22 cellular contexts compared by ENCODE assay signal in the genomic region with DNA sequence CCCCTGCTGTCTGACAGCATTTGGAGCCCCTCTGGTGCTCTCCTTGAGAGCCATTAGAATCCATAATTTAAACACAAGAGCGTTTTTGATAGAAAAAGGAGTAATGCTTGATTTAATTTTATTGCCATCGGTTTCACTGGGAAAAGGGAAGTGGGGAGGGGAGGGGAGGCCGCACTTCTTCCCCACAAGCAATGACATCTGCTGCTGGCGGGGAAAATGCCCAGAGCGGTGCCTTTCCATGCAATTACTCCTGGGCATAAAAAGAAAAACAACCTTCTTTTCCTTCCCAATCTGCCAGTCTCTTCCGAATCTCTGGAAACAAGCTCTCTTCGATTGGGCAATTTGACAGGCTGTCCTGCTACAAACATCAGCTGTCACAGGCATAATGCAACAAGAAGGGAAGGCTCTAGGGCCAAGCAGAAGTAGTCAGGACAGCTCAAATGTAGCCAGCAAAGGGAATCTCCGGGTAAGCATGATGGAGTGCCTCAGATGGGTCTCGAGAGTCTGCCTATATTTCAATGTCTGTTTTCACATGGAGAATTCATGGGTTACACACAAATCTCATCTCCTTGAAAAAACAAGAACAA.
DNase-seq lines count a peak whose midpoint lies in the region; TF ChIP-seq lines count a peak whose summit lies in the region.
"Had no signal": no experiment of that assay in that cellular context is flagged by ENCODE, and none has a peak within 500 bp of the region (broad histone marks: within the 10 kb centered on the region; RNA-seq: fewer than 3 reads in every experiment).

No MANE protein-coding gene starts in this region.

- no peaks in the 10 kb centered on the region for H3K36me3 ChIP-seq in neural progenitor cell
- H3K36me3 ChIP-seq: heart left ventricle, MG63, prostate gland had no signal

- H3K9me3 ChIP-seq in neural progenitor cell (ENCODE audit: low read depth) = no peaks in the 10 kb centered on the region
- H3K9me3 ChIP-seq: heart left ventricle, MG63, mucosa of descending colon, prostate gland had no signal

- H3K9me3 Mint-ChIP-seq in neural progenitor cell = no peaks in the 10 kb centered on the region
- no peaks in the 10 kb centered on the region for H3K9me3 Mint-ChIP-seq in immature natural killer cell
- H3K9me3 Mint-ChIP-seq: activated naive CD4-positive, alpha-beta T cell treated with anti-CD3 and anti-CD28 coated beads, Interleukin-2, amount 10 ng/mL, durations not matched to agents 7 days and 5 days; activated T-cell treated with anti-CD3 and anti-CD28 coated beads, Interleukin-2, amount 50 U/mL, for 72 hours; dendritic cell treated with granulocyte-macrophage colony-stimulating factor and Interleukin-4, amounts not matched to agents 40 ng/mL and 50 ng/mL, for 4 days; stimulated activated memory B cell treated with anti-CD40 and anti-IgM and Interleukin-4, amounts not matched to agents 10 μg/mL and 1 μg/mL and 100 μg/mL, for 72 hours had no signal

- H3K27ac ChIP-seq in neural progenitor cell = no peak overlapping the region
- H3K27ac ChIP-seq: HL-60, prostate gland had no signal

- no peaks in the 10 kb centered on the region for H3K27me3 ChIP-seq in neural progenitor cell
- H3K27me3 ChIP-seq: heart left ventricle, MG63 had no signal

- no peak overlapping the region for H3K4me3 Mint-ChIP-seq in neural progenitor cell
- H3K4me3 Mint-ChIP-seq in immature natural killer cell = no peak overlapping the region
- H3K4me3 Mint-ChIP-seq: activated naive CD4-positive, alpha-beta T cell treated with anti-CD3 and anti-CD28 coated beads, Interleukin-2, amount 10 ng/mL, durations not matched to agents 7 days and 5 days; activated T-cell treated with anti-CD3 and anti-CD28 coated beads, Interleukin-2, amount 50 U/mL, for 72 hours; CD4-positive, CD25-positive, alpha-beta regulatory T cell; dendritic cell treated with granulocyte-macrophage colony-stimulating factor and Interleukin-4, amounts not matched to agents 40 ng/mL and 50 ng/mL, for 4 days; stimulated activated memory B cell treated with anti-CD40 and anti-IgM and Interleukin-4, amounts not matched to agents 10 μg/mL and 1 μg/mL and 100 μg/mL, for 72 hours had no signal

- H3K27me3 Mint-ChIP-seq in neural progenitor cell (ENCODE audit: insufficient read depth, low read depth) (peaks cover 3% of the 10 kb centered on the region), immature natural killer cell (ENCODE audit: low read depth in 3 of 3) (peaks cover 0 to 4% (median 0%) of the 10 kb centered on the region in 3 donors)
- H3K27me3 Mint-ChIP-seq: CD4-positive, CD25-positive, alpha-beta regulatory T cell had no signal

- no peaks in the 10 kb centered on the region for H4K20me1 ChIP-seq in neural progenitor cell (ENCODE audit: low read depth)

- DNase-seq in MV-4-11 (lab: John Stamatoyannopoulos, UW) = peak; percentile 1
- peak; percentile 25 for DNase-seq in NCI-H2227 (lab: John Stamatoyannopoulos, UW; ENCODE audit: unreplicated experiment)
- DNase-seq in UCSD-AML1 (lab: John Stamatoyannopoulos, UW; ENCODE audit: unreplicated experiment) = peak; percentile 12
- no peak for DNase-seq in neural progenitor cell (ENCODE audit: low spot score)
- no peak for DNase-seq in SHP77 (lab: John Stamatoyannopoulos, UW)
- no peak for DNase-seq in immature natural killer cell
- DNase-seq in hypothalamus (lab: John Stamatoyannopoulos, UW) = no peak
- DNase-seq: activated CD4-positive, alpha-beta T cell treated with anti-CD3 and anti-CD28 coated beads for 4 hours; activated naive CD4-positive, alpha-beta T cell treated with anti-CD3 and anti-CD28 coated beads, Interleukin-2, amount 10 ng/mL, durations not matched to agents 7 days and 5 days; activated T-cell treated with anti-CD3 and anti-CD28 coated beads, Interleukin-2, amount 50 U/mL, for 72 hours; amygdala; CD4-positive, CD25-positive, alpha-beta regulatory T cell; MG63; mucosa of descending colon; NCI-H1436 treated with DMSO at 0.1 percent for 48 hours; NK-92 treated with Interleukin-12 subunit alpha and Interleukin-12 subunit beta, amount 100 ng/mL, for 24 hours had no signal

- no peak overlapping the region for H2AFZ ChIP-seq in neural progenitor cell (replicated peaks)

- peaks cover 30% of the 10 kb centered on the region for H3K4me1 ChIP-seq in neural progenitor cell
- H3K4me1 ChIP-seq: prostate gland had no signal

- peaks cover under 1% of the 10 kb centered on the region for H3F3A ChIP-seq in neural progenitor cell (ENCODE audit: low read depth)

- no peak for TF ChIP-seq CTCF in neural progenitor cell (IDR thresholded peaks at IDR 0.05)

- H3K36me3 Mint-ChIP-seq in neural progenitor cell (no peaks in the 10 kb centered on the region), immature natural killer cell (no peaks in the 10 kb centered on the region)
- H3K36me3 Mint-ChIP-seq: activated naive CD4-positive, alpha-beta T cell treated with anti-CD3 and anti-CD28 coated beads, Interleukin-2, amount 10 ng/mL, durations not matched to agents 7 days and 5 days; CD4-positive, CD25-positive, alpha-beta regulatory T cell; stimulated activated memory B cell treated with anti-CD40 and anti-IgM and Interleukin-4, amounts not matched to agents 10 μg/mL and 1 μg/mL and 100 μg/mL, for 72 hours had no signal

- peaks cover 44% of the 10 kb centered on the region for H3K4me1 Mint-ChIP-seq in neural progenitor cell
- H3K4me1 Mint-ChIP-seq in immature natural killer cell = no peaks in the 10 kb centered on the region
- H3K4me1 Mint-ChIP-seq: activated naive CD4-positive, alpha-beta T cell treated with anti-CD3 and anti-CD28 coated beads, Interleukin-2, amount 10 ng/mL, durations not matched to agents 7 days and 5 days; CD4-positive, CD25-positive, alpha-beta regulatory T cell; stimulated activated memory B cell treated with anti-CD40 and anti-IgM and Interleukin-4, amounts not matched to agents 10 μg/mL and 1 μg/mL and 100 μg/mL, for 72 hours had no signal

- H3K9ac ChIP-seq in neural progenitor cell = no peak overlapping the region

- H3K79me2 ChIP-seq in neural progenitor cell (ENCODE audit: low read depth) = no peaks in the 10 kb centered on the region

- H3K4me2 ChIP-seq in neural progenitor cell = no peak overlapping the region

- H3K4me3 ChIP-seq in neural progenitor cell = no peak overlapping the region
- H3K4me3 ChIP-seq: heart left ventricle, MG63, mucosa of descending colon, prostate gland, skin epidermis had no signal

- peak overlapping the region; percentile 5 for H3K27ac Mint-ChIP-seq in neural progenitor cell
- no peak overlapping the region for H3K27ac Mint-ChIP-seq in immature natural killer cell
- H3K27ac Mint-ChIP-seq: activated naive CD4-positive, alpha-beta T cell treated with anti-CD3 and anti-CD28 coated beads, Interleukin-2, amount 10 ng/mL, durations not matched to agents 7 days and 5 days; activated T-cell treated with anti-CD3 and anti-CD28 coated beads, Interleukin-2, amount 50 U/mL, for 72 hours; CD4-positive, CD25-positive, alpha-beta regulatory T cell; dendritic cell treated with granulocyte-macrophage colony-stimulating factor and Interleukin-4, amounts not matched to agents 40 ng/mL and 50 ng/mL, for 4 days; stimulated activated memory B cell treated with anti-CD40 and anti-IgM and Interleukin-4, amounts not matched to agents 10 μg/mL and 1 μg/mL and 100 μg/mL, for 72 hours had no signal

Comparison
In these comparisons a context has a peak if more than half of its experiments do, and no peak if none do; other contexts are left out.
1. DNase-seq: peak in MV-4-11 (single experiment), NCI-H2227 (single experiment) and UCSD-AML1 (single experiment); none in neural progenitor cell (single experiment), SHP77 (0 of 2), immature natural killer cell (0 of 3) and hypothalamus (0 of 51).